Comparison of ENCODE assay signal across 1 cellular context in the genomic region with DNA sequence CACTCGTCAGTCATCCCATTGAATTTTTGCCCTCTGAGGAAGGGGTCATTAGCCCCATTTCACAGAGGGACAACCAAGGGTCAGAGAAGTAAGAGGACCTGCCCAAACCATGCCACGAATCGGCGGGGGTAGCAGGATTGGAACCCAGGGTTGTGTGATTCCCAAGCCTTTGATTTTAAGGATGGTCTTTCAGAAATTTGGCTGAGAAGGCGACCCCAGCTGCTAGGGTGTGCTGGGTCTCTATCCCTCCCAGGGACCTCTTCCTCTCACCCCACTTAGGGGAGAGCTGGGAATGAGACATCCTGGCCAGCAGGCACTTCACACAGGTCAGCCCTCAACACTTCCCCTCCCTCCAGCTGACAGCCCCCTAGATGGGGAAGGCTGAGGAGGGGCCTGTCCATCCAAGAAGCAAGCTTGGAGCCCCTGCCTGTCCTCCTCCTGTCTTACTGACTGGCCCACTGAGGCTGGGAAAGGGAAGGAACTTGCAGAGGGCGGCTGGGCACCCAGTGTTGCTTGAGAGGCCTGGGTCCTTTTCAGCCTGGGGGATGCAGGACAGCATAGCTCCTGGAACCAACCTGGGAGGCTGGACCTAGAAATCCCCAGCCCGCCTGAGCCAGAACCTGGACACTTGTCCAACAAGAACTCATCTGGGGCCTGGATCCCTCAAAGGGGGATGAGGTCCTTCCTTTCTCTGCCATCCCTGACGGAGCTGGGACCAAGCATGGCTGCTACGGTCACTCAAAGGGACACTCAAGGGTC.
TF ChIP-seq lines count a peak whose summit lies in the region.

No MANE protein-coding gene starts in this region.

TF ChIP-seq in IMR-90, 13 proteins besides CTCF, POLR2A, EP300 and RAD21 (continued from another document):
- TF ChIP-seq SMC3 (IDR thresholded peaks at IDR 0.05; ENCODE audit: low read depth, low read length) (no peak), RCOR1 (IDR thresholded peaks at IDR 0.05; ENCODE audit: insufficient replicate concordance, low read length) (no peak)
